Comparison of ENCODE assay signal across 18 cellular contexts in genomic region chr5:93120048-93120447, GRCh38.
DNase-seq lines count a peak whose midpoint lies in the region; ATAC-seq and TF ChIP-seq lines count a peak whose summit lies in the region.
"Had no signal": no experiment of that assay in that cellular context is flagged by ENCODE, and none has a peak within 500 bp of the region (broad histone marks: within the 10 kb centered on the region; RNA-seq: fewer than 3 reads in every experiment).

No MANE protein-coding gene starts in this region.

- POLR2A ChIA-PET in HCT116 (lab: Charles Lee), result no interaction called here
- POLR2A ChIA-PET in WTC11 (lab: Charles Lee), result no interaction called here
- POLR2A ChIA-PET in activated CD4-positive, alpha-beta T cell treated with anti-CD3 and anti-CD28 coated beads, Interleukin-2, amount 10 ng/mL, durations not matched to agents 7 days and 5 days (lab: Charles Lee), result no interaction called here

- intact Hi-C loops in HCT116 (cut with micrococcal nuclease), result no loop called here

- ATAC-seq in HCT116 (no peak), WTC11 (peak; percentile 63), GM19395 (IDR thresholded peaks at IDR 0.05; ENCODE audit: unreplicated experiment) (no peak), HG03469 (IDR thresholded peaks at IDR 0.05; ENCODE audit: unreplicated experiment) (no peak)

- H4K20me1 ChIP-seq in HCT116 (ENCODE audit: insufficient read depth) (no peaks in the 10 kb centered on the region), neural progenitor cell (ENCODE audit: low read depth) (no peaks in the 10 kb centered on the region)

- no peak overlapping the region for H3K27ac Mint-ChIP-seq in WTC11
- H3K27ac Mint-ChIP-seq in neural progenitor cell, result no peak overlapping the region
- no peak overlapping the region for H3K27ac Mint-ChIP-seq in activated CD4-positive, alpha-beta T cell treated with anti-CD3 and anti-CD28 coated beads, Interleukin-2, amount 10 ng/mL, durations not matched to agents 7 days and 5 days
- H3K27ac Mint-ChIP-seq: B cell; CD4-positive, CD25-positive, alpha-beta regulatory T cell; CD8-positive, alpha-beta memory T cell; H9 had no signal

- H2AFZ ChIP-seq in HCT116 (ENCODE audit: low read depth, low read length, poor library complexity, severe bottlenecking) (no peak overlapping the region), neural progenitor cell (replicated peaks) (no peak overlapping the region)

- H3K9ac ChIP-seq in HCT116 (ENCODE audit: low read length) (no peak overlapping the region), neural progenitor cell (no peak overlapping the region)
- H3K9ac ChIP-seq: KMS-11 had no signal

- H3K27ac ChIP-seq in HCT116 (ENCODE audit: low read depth, low read length) (peak overlapping the region; percentile 69; the same call in 1 of the 2 replicates), neural progenitor cell (no peak overlapping the region)
- H3K27ac ChIP-seq: KMS-11 had no signal

- H3F3A ChIP-seq in neural progenitor cell (ENCODE audit: low read depth), result peaks cover 5% of the 10 kb centered on the region

- BruUV-seq in HCT116 (replicated peaks; lab: Mats Ljungman, UMichigan), result no TSS peak

- H3K27me3 Mint-ChIP-seq in WTC11 (ENCODE audit: low read depth) (no peaks in the 10 kb centered on the region), neural progenitor cell (ENCODE audit: insufficient read depth, low read depth) (no peaks in the 10 kb centered on the region)
- H3K27me3 Mint-ChIP-seq in activated CD4-positive, alpha-beta T cell treated with anti-CD3 and anti-CD28 coated beads, Interleukin-2, amount 10 ng/mL, durations not matched to agents 7 days and 5 days, result no peaks in the 10 kb centered on the region
- H3K27me3 Mint-ChIP-seq: B cell; CD4-positive, CD25-positive, alpha-beta regulatory T cell had no signal

- RAD21 ChIA-PET in HCT116 (lab: Charles Lee; ENCODE audit: low non-redundant PET in 1 of 2, low total read pairs in 2 of 2, uncharacterized antibody in 2 of 2, unreplicated experiment in 2 of 2), result no interaction called here

- no peak for TF ChIP-seq CTCF in HCT116 (IDR thresholded peaks at IDR 0.05 in 2 of 3, conservative IDR thresholded peaks at IDR 0.05 in 1 of 3; ENCODE audit: borderline replicate concordance in 1 of 3, insufficient read depth in 1 of 3, low read depth in 2 of 3, low read length in 2 of 3)
- no peak for TF ChIP-seq CTCF in WTC11 (IDR thresholded peaks at IDR 0.05)
- no peak for TF ChIP-seq CTCF in neural progenitor cell (IDR thresholded peaks at IDR 0.05)

- H3K79me2 ChIP-seq in HCT116 (ENCODE audit: insufficient read depth, low read length) (no peaks in the 10 kb centered on the region), neural progenitor cell (ENCODE audit: low read depth) (no peaks in the 10 kb centered on the region)

- TF ChIP-seq POLR2A in HCT116 (IDR thresholded peaks at IDR 0.05; ENCODE audit: borderline replicate concordance, extremely low read depth, insufficient read depth, insufficient read length), result no peak

- 0 out of 2 replicates have a peak, but pooled peaks cover 3% of the 10 kb centered on the region for H3K9me2 ChIP-seq in HCT116 (ENCODE audit: insufficient read depth)

- no peaks in the 10 kb centered on the region for H3K9me3 Mint-ChIP-seq in WTC11
- no peaks in the 10 kb centered on the region for H3K9me3 Mint-ChIP-seq in neural progenitor cell
- H3K9me3 Mint-ChIP-seq in activated CD4-positive, alpha-beta T cell treated with anti-CD3 and anti-CD28 coated beads, Interleukin-2, amount 10 ng/mL, durations not matched to agents 7 days and 5 days, result no peaks in the 10 kb centered on the region
- H3K9me3 Mint-ChIP-seq: H9 had no signal

- H3K9me3 ChIP-seq in HCT116 (ENCODE audit: control insufficient read depth in 1 of 2, insufficient read depth in 1 of 2, low read depth in 1 of 2, low read length in 2 of 2), result no peaks in the 10 kb centered on the region
- no peaks in the 10 kb centered on the region for H3K9me3 ChIP-seq in neural progenitor cell (ENCODE audit: low read depth)

- TF ChIP-seq RAD21 in HCT116 (IDR thresholded peaks at IDR 0.05; ENCODE audit: low read depth), result no peak

- H3K4me1 ChIP-seq in HCT116 (ENCODE audit: control insufficient read depth in 1 of 2, insufficient read depth in 2 of 2, low read length in 2 of 2), result peaks cover 10 to 39% of the 10 kb centered on the region in 2 experiments
- peaks cover 16% of the 10 kb centered on the region for H3K4me1 ChIP-seq in neural progenitor cell

- no peak overlapping the region for H3K4me2 ChIP-seq in HCT116 (ENCODE audit: low read length)
- H3K4me2 ChIP-seq in neural progenitor cell, result peak overlapping the region; percentile 14
- H3K4me2 ChIP-seq: KMS-11 had no signal

- H3K4me1 Mint-ChIP-seq in WTC11 (peaks cover 16% of the 10 kb centered on the region), neural progenitor cell (peaks cover 15% of the 10 kb centered on the region)
- H3K4me1 Mint-ChIP-seq in activated CD4-positive, alpha-beta T cell treated with anti-CD3 and anti-CD28 coated beads, Interleukin-2, amount 10 ng/mL, durations not matched to agents 7 days and 5 days, result no peaks in the 10 kb centered on the region
- H3K4me1 Mint-ChIP-seq: B cell; CD4-positive, CD25-positive, alpha-beta regulatory T cell; CD8-positive, alpha-beta memory T cell had no signal

- DNase-seq in ELR (ENCODE audit: low read depth) (peak; percentile 9), HCT116 (ENCODE audit: low read depth, low spot score) (no peak), WTC11 (ENCODE audit: low spot score) (no peak), neural progenitor cell (ENCODE audit: low spot score) (peak; percentile 17)
- DNase-seq in activated CD4-positive, alpha-beta T cell treated with anti-CD3 and anti-CD28 coated beads, Interleukin-2, amount 10 ng/mL, durations not matched to agents 7 days and 5 days, result no peak
- DNase-seq: C1 segment of cervical spinal cord; CD4-positive, CD25-positive, alpha-beta regulatory T cell; CD8-positive, alpha-beta memory T cell; COR-L47; DMS 273 treated with DMSO at 0.1 percent for 48 hours; DMS53; DND-41; EL; H9 had no signal

- H3K27me3 ChIP-seq in HCT116 (ENCODE audit: insufficient read depth, low read length), result no peaks in the 10 kb centered on the region
- H3K27me3 ChIP-seq in neural progenitor cell, result no peaks in the 10 kb centered on the region

- H3K36me3 ChIP-seq in HCT116 (ENCODE audit: control insufficient read depth in 1 of 2, insufficient read depth in 2 of 2, low read length in 2 of 2) (no peaks in the 10 kb centered on the region), neural progenitor cell (no peaks in the 10 kb centered on the region)

- H3K4me3 Mint-ChIP-seq in WTC11 (no peak overlapping the region), neural progenitor cell (no peak overlapping the region)
- no peak overlapping the region for H3K4me3 Mint-ChIP-seq in activated CD4-positive, alpha-beta T cell treated with anti-CD3 and anti-CD28 coated beads, Interleukin-2, amount 10 ng/mL, durations not matched to agents 7 days and 5 days
- H3K4me3 Mint-ChIP-seq: B cell; CD4-positive, CD25-positive, alpha-beta regulatory T cell; CD8-positive, alpha-beta memory T cell; H9 had no signal

- H3K36me3 Mint-ChIP-seq in WTC11 (no peaks in the 10 kb centered on the region), neural progenitor cell (no peaks in the 10 kb centered on the region)
- H3K36me3 Mint-ChIP-seq in activated CD4-positive, alpha-beta T cell treated with anti-CD3 and anti-CD28 coated beads, Interleukin-2, amount 10 ng/mL, durations not matched to agents 7 days and 5 days (ENCODE audit: low read depth), result no peaks in the 10 kb centered on the region
- H3K36me3 Mint-ChIP-seq: CD4-positive, CD25-positive, alpha-beta regulatory T cell; CD8-positive, alpha-beta memory T cell had no signal

- CTCF ChIA-PET in HCT116 (lab: Charles Lee) (no interaction called here), WTC11 (lab: Charles Lee) (no interaction called here)
- CTCF ChIA-PET in activated CD4-positive, alpha-beta T cell treated with anti-CD3 and anti-CD28 coated beads, Interleukin-2, amount 10 ng/mL, durations not matched to agents 7 days and 5 days (lab: Charles Lee), result no interaction called here

- H3K4me3 ChIP-seq in HCT116 (replicated peaks in 1 of 2; ENCODE audit: low read depth in 1 of 2, low read length in 2 of 2) (no peak overlapping the region), neural progenitor cell (no peak overlapping the region)

TF ChIP-seq in HCT116, 20 proteins besides CTCF, POLR2A, EP300 and RAD21 (continues in another document):
- TF ChIP-seq EGR1 (IDR thresholded peaks at IDR 0.05; ENCODE audit: low read depth) (no peak), FOSL1 (IDR thresholded peaks at IDR 0.05; ENCODE audit: low read depth) (no peak), EZH2phosphoT487 (IDR thresholded peaks at IDR 0.05; ENCODE audit: borderline replicate concordance) (no peak)

TF ChIP-seq in WTC11, 78 proteins besides CTCF, POLR2A, EP300 and RAD21 (continues in another document):
- no peak for TF ChIP-seq CREM (CRISPR knock-in tag; IDR thresholded peaks at IDR 0.05)
- TF ChIP-seq, protein P1, sequence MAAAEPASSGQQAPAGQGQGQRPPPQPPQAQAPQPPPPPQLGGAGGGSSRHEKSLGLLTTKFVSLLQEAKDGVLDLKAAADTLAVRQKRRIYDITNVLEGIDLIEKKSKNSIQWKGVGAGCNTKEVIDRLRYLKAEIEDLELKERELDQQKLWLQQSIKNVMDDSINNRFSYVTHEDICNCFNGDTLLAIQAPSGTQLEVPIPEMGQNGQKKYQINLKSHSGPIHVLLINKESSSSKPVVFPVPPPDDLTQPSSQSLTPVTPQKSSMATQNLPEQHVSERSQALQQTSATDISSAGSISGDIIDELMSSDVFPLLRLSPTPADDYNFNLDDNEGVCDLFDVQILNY (CRISPR knock-in tag; IDR thresholded peaks at IDR 0.05), result no peak
- TF ChIP-seq ZNF396 (CRISPR knock-in tag; IDR thresholded peaks at IDR 0.05; ENCODE audit: borderline replicate concordance), result no peak
- no peak for TF ChIP-seq NFYB (CRISPR knock-in tag; conservative IDR thresholded peaks at IDR 0.05; ENCODE audit: low read depth)
- TF ChIP-seq, protein P2, sequence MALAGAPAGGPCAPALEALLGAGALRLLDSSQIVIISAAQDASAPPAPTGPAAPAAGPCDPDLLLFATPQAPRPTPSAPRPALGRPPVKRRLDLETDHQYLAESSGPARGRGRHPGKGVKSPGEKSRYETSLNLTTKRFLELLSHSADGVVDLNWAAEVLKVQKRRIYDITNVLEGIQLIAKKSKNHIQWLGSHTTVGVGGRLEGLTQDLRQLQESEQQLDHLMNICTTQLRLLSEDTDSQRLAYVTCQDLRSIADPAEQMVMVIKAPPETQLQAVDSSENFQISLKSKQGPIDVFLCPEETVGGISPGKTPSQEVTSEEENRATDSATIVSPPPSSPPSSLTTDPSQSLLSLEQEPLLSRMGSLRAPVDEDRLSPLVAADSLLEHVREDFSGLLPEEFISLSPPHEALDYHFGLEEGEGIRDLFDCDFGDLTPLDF (CRISPR knock-in tag; IDR thresholded peaks at IDR 0.05), result no peak
- no peak for TF ChIP-seq IRF2 (CRISPR knock-in tag; IDR thresholded peaks at IDR 0.05; ENCODE audit: borderline replicate concordance, low read depth)
- no peak for TF ChIP-seq MYBL2 (CRISPR knock-in tag; IDR thresholded peaks at IDR 0.05)

Comparison
In these comparisons a context has a peak if more than half of its experiments do, and no peak if none do; other contexts are left out.
1. DNase-seq: peak in ELR (single experiment) and neural progenitor cell (single experiment); none in HCT116 (single experiment), WTC11 (single experiment) and activated CD4-positive, alpha-beta T cell treated with anti-CD3 and anti-CD28 coated beads, Interleukin-2, amount 10 ng/mL, durations not matched to agents 7 days and 5 days (single experiment).